In the genomic region with DNA sequence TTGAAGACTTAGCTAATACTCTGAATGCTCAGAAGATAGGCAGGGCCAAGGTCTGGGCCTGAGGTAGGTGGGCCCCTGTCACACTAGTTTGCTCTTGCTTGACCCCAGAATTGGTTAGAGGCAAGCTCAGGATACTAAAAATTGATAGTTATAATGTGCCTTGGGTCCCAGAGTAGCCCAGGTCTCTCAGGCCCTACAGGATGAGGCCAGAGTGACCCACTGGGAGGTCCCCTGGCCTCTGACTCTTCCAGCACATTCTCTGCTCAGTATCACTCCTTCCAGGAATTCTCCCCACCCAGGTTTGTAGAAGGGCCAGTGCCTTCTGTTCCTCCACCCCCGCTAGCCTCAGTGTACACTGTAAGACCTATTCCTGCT, we compare ENCODE assay signal across 8 cellular contexts. TPM values are rescaled to one million over a fixed set of nuclear protein-coding genes. Genes with fewer than 3 reads are reported as not detected.
DNase-seq lines count a peak whose midpoint lies in the region; ATAC-seq, FAIRE-seq and TF ChIP-seq lines count a peak whose summit lies in the region.

No MANE protein-coding gene starts in this region.

- CTCF ChIA-PET in CD8-positive, alpha-beta T cell (lab: Charles Lee), result interaction anchor here (1.1 to 3.6 kb wide), 7 partner anchors 10 to 279 kb away, joined by 3 to 22 read pairs (median 8); partner anchors contain the start of gene LAMB2
- CTCF ChIA-PET in HEK293T (lab: Yijun Ruan, JAX), result interaction anchor here (0.6 to 1.0 kb wide), 3 partner anchors 72 to 278 kb away, joined by 3 read pairs; partner anchors contain the start of gene USP4

- FAIRE-seq in pancreas (lab: Jason Lieb, UNC), result no peak

- peak overlapping the region; percentile 79 for H3K27ac Mint-ChIP-seq in CD8-positive, alpha-beta T cell

- 4 to 17% methylated on average over 1 of the region's 1 CpG for WGBS in pancreas, 2 donors

- ATAC-seq in CD8-positive, alpha-beta T cell, result no peak
- ATAC-seq in pancreas (peak in 3 of 4 donors; percentile 1 to 5 (median 3)), GM18517 (IDR thresholded peaks at IDR 0.05; ENCODE audit: unreplicated experiment) (no peak), HG02885 (IDR thresholded peaks at IDR 0.05; ENCODE audit: poor library complexity, unreplicated experiment) (no peak)

- H3K4me1 Mint-ChIP-seq in CD8-positive, alpha-beta T cell (ENCODE audit: low read depth), result peaks cover 26% of the 10 kb centered on the region

- H3K4me1 ChIP-seq in CD8-positive, alpha-beta T cell (ENCODE audit: insufficient read depth, low read length), result peaks cover 25% of the 10 kb centered on the region
- H3K4me1 ChIP-seq in SJCRH30 (peaks cover 13% of the 10 kb centered on the region), pancreas (peaks cover 8 to 15% (median 9%) of the 10 kb centered on the region in 3 donors)

- no peak for TF ChIP-seq CTCF in CD8-positive, alpha-beta T cell (IDR thresholded peaks at IDR 0.05)
- TF ChIP-seq CTCF in pancreas (IDR thresholded peaks at IDR 0.05), result no peak

- no peak overlapping the region for H3K27ac ChIP-seq in CD8-positive, alpha-beta T cell (ENCODE audit: low read depth, low read length)
- H3K27ac ChIP-seq in SJCRH30, result no peak overlapping the region
- peak overlapping the region; percentile 16 for H3K27ac ChIP-seq in epithelial cell of prostate
- peak overlapping the region; percentile 9 to 70 (median 37) for H3K27ac ChIP-seq in pancreas

- intact Hi-C loops in CD8-positive, alpha-beta T cell (cut with DNase I, micrococcal nuclease), result loop anchor here (1.0 to 10.0 kb wide), 7 partner anchors 76 to 279 kb away; partner anchors contain the start of genes C3orf62 (in 2 of the 2) and QRICH1 (in 2 of the 2)
- intact Hi-C loops in pancreas (cut with DNase I), result no loop called here

- peaks cover 5% of the 10 kb centered on the region for H3K36me3 Mint-ChIP-seq in CD8-positive, alpha-beta T cell

- no peak for DNase-seq in CD8-positive, alpha-beta T cell
- no peak for DNase-seq in SJCRH30
- no peak for DNase-seq in epithelial cell of prostate (ENCODE audit: low read depth, low spot score)
- DNase-seq in pancreas, result no peak
- DNase-seq in HEK293T (ENCODE audit: extremely low spot score), result no peak
- no peak for DNase-seq in A172 (ENCODE audit: low spot score)

- H3K4me3 ChIP-seq in CD8-positive, alpha-beta T cell (ENCODE audit: low read depth, low read length), result peak overlapping the region; percentile 88
- H3K4me3 ChIP-seq in SJCRH30 (peak overlapping the region; percentile 65), pancreas (peak overlapping the region; percentile 47 to 72 (median 58))

- H3K36me3 ChIP-seq in CD8-positive, alpha-beta T cell (ENCODE audit: insufficient read depth, low read length), result no peaks in the 10 kb centered on the region
- H3K36me3 ChIP-seq in SJCRH30 (no peaks in the 10 kb centered on the region), pancreas (no peaks in the 10 kb centered on the region)

- peak overlapping the region; percentile 89 for H3K4me3 Mint-ChIP-seq in CD8-positive, alpha-beta T cell

- no peaks in the 10 kb centered on the region for H3K9me3 Mint-ChIP-seq in CD8-positive, alpha-beta T cell

- no peaks in the 10 kb centered on the region for H3K9me3 ChIP-seq in CD8-positive, alpha-beta T cell (ENCODE audit: low read length)
- no peaks in the 10 kb centered on the region for H3K9me3 ChIP-seq in SJCRH30 (replicated peaks)
- H3K9me3 ChIP-seq in pancreas, result no peaks in the 10 kb centered on the region

- no peaks in the 10 kb centered on the region for H3K27me3 ChIP-seq in CD8-positive, alpha-beta T cell (ENCODE audit: insufficient read depth, low read length)
- H3K27me3 ChIP-seq in SJCRH30 (no peaks in the 10 kb centered on the region), pancreas (no peaks in the 10 kb centered on the region)

- POLR2A ChIA-PET in CD8-positive, alpha-beta T cell (lab: Charles Lee), result interaction anchor here (0.6 to 1.9 kb wide), 5 partner anchors 50 to 282 kb away, joined by 3 to 6 read pairs (median 5); partner anchors contain the start of genes QRICH1, USP19 and USP4
- POLR2A ChIA-PET in HEK293T (lab: Yijun Ruan, JAX), result interaction anchor here (0.8 to 2.5 kb wide), 4 partner anchors 13 to 169 kb away, joined by 3 to 15 read pairs (median 4); partner anchors contain the start of genes USP19, USP4 and WDR6

- no peaks in the 10 kb centered on the region for H3K27me3 Mint-ChIP-seq in CD8-positive, alpha-beta T cell (ENCODE audit: low read depth)

TF ChIP-seq in HEK293T, 16 proteins besides CTCF, POLR2A, EP300 and RAD21:
- TF ChIP-seq HDGF (IDR thresholded peaks at IDR 0.05; ENCODE audit: borderline replicate concordance), result no peak
- TF ChIP-seq ARNT (IDR thresholded peaks at IDR 0.05), result no peak
- TF ChIP-seq L3MBTL2 (conservative IDR thresholded peaks at IDR 0.05), result no peak
TF ChIP-seq in HEK293T: peak in this region for 0.

RNA-seq across cellular contexts. Expression of gene KLHDC8B, which starts 0.7 kb away (rescaled TPM):
- total RNA-seq in CD8-positive, alpha-beta T cell, result 1 to 10 TPM; 1.1 to 1.6 TPM
- total RNA-seq in SJCRH30 (2014; rRNA removed; shearing (Covaris generic)), result 7.8 and 8.6 TPM in 2 replicates
- 10 to 100 TPM in 3 of 6 donors, 1 to 10 TPM in 3; 5.5 to 13.7 (median 10.0) TPM for total RNA-seq in pancreas
- polyA plus RNA-seq in pancreas, result 10 to 100 TPM; 11.8 to 19.1 TPM
- 9.0 and 16.0 TPM in 2 replicates for total RNA-seq in A172 (2014; rRNA removed; shearing (Covaris generic))

RNA-seq across cellular contexts. Expression of gene CCDC71, which starts 4.6 kb away (rescaled TPM):
- 10 to 100 TPM; 15.6 to 15.9 TPM for total RNA-seq in CD8-positive, alpha-beta T cell
- 16.0 and 19.3 TPM in 2 replicates for total RNA-seq in SJCRH30 (2014; rRNA removed; shearing (Covaris generic))
- total RNA-seq in pancreas, result 10 to 100 TPM in 1 of 6 donors, 1 to 10 TPM in 5; 5.9 to 11.0 (median 8.3) TPM
- polyA plus RNA-seq in pancreas, result 10 to 100 TPM in 1 of 2 donors, 1 to 10 TPM in 1; 7.6 to 10.2 TPM
- total RNA-seq in A172 (2014; rRNA removed; shearing (Covaris generic)), result 18.8 and 25.6 TPM in 2 replicates

RNA-seq across cellular contexts. Expression of gene LAMB2, which starts 37.9 kb away (rescaled TPM):
- not detected for total RNA-seq in CD8-positive, alpha-beta T cell
- total RNA-seq in SJCRH30 (2014; rRNA removed; shearing (Covaris generic)), result 49.7 and 53.4 TPM in 2 replicates
- total RNA-seq in pancreas, result 100 to 1,000 TPM in 2 of 6 donors, 10 to 100 TPM in 4; 74.4 to 215 (median 90.4) TPM
- 100 to 1,000 TPM; 438 to 483 TPM for polyA plus RNA-seq in pancreas
- total RNA-seq in A172 (2014; rRNA removed; shearing (Covaris generic)), result 189 and 192 TPM in 2 replicates

RNA-seq across cellular contexts. Expression of gene USP19, which starts 50.1 kb away (rescaled TPM):
- 10 to 100 TPM; 88.6 to 90.5 TPM for total RNA-seq in CD8-positive, alpha-beta T cell
- total RNA-seq in SJCRH30 (2014; rRNA removed; shearing (Covaris generic)), result 39.2 and 41.2 TPM in 2 replicates
- 10 to 100 TPM; 20.7 to 44.2 (median 27.6) TPM for total RNA-seq in pancreas
- 10 to 100 TPM; 25.3 to 25.5 TPM for polyA plus RNA-seq in pancreas
- total RNA-seq in A172 (2014; rRNA removed; shearing (Covaris generic)), result 48.3 and 54.2 TPM in 2 replicates

Comparison
In these comparisons a context has a peak if more than half of its experiments do, and no peak if none do; other contexts are left out.
1. ATAC-seq: peak in pancreas (3 of 4); none in CD8-positive, alpha-beta T cell (single experiment), GM18517 (single experiment) and HG02885 (single experiment).
2. H3K27ac ChIP-seq: peak in epithelial cell of prostate (single experiment) and pancreas (4 of 4); none in CD8-positive, alpha-beta T cell (single experiment) and SJCRH30 (single experiment).
3. RNA of gene LAMB2, which starts 37.9 kb away (total RNA-seq): 189 to 192 TPM in A172, 74.4 to 215 TPM in pancreas and 49.7 to 53.4 TPM in SJCRH30; not detected in CD8-positive, alpha-beta T cell; every median in the first group is over 10 times any median in the second.
4. intact Hi-C loops: an anchor here in CD8-positive, alpha-beta T cell (1.0 to 10.0 kb wide); none called in pancreas.
5. Peak in every context shown above with its lines, with median percentiles within 50 percentile points of each other: H3K4me3 ChIP-seq.